ENCODE assay signal across 8 cellular contexts in the genomic region with DNA sequence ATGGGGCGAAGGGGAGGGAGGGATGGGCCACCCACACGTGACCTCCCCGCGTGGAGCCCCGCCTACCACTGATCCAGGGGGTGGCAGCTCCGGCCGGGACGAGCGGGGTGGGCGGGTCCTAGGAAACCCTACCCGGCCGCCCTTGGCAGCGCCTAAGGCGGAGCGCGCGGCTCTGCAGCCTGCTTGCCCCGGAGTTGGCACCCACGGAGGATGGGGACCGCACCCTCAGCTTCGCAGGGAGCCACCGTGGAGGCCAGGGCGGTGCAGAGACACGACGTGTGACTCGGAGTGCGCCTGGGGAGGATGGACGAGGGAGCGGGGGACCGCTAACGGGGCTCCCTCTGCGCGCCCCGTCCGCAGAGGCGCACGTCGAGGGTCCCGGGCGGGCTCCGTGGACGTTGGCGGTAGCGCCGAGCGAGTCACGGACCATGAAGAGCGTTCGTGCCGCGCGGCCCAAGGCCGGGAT. TPM values are rescaled to one million over a fixed set of nuclear protein-coding genes. Genes with fewer than 3 reads are reported as not detected.
DNase-seq lines count a peak whose midpoint lies in the region; ATAC-seq and TF ChIP-seq lines count a peak whose summit lies in the region.

A gene with protein sequence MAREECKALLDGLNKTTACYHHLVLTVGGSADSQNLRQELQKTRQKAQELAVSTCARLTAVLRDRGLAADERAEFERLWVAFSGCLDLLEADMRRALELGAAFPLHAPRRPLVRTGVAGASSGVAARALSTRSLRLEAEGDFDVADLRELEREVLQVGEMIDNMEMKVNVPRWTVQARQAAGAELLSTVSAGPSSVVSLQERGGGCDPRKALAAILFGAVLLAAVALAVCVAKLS (plus strand): TSS at position 129 of the 466 bp plus-strand sequence. CDS start 416 bp downstream, outside the sequence.

- peak within 1 kb of the TSS; percentile 80 for H3K9ac ChIP-seq in SK-N-MC (ENCODE audit: insufficient read length)

- 0 out of 2 replicates have a peak, but pooled peaks cover 2% of the 10 kb centered on the region for H3K36me3 ChIP-seq in SK-N-MC (ENCODE audit: insufficient read depth, low read length)

- no peaks in the 10 kb centered on the region for H3K36me3 Mint-ChIP-seq in activated naive CD8-positive, alpha-beta T cell
- H3K36me3 Mint-ChIP-seq in type B pancreatic cell, result peaks cover under 1% of the 10 kb centered on the region

- DNase-seq in NCI-H146 (lab: John Stamatoyannopoulos, UW) (peak; percentile 55), NCI-H146 treated with DMSO at 0.1 percent for 48 hours (lab: John Stamatoyannopoulos, UW; ENCODE audit: unreplicated experiment) (no peak), KBM-7 (peak; percentile 70), SK-N-MC (ENCODE audit: low read depth, low spot score) (no peak), Right ventricle myocardium inferior (ENCODE audit: missing footprints) (peak; percentile 96), omental fat pad (ENCODE audit: low spot score) (peak; percentile 47), type B pancreatic cell (ENCODE audit: extremely low spot score, unreplicated experiment) (no peak)

- peak; percentile 87 for ATAC-seq in Right ventricle myocardium inferior
- ATAC-seq in omental fat pad (ENCODE audit: low FRiP score), result peak; percentile 86

- H3K9me3 Mint-ChIP-seq in activated naive CD8-positive, alpha-beta T cell (ENCODE audit: low read depth), result no peaks in the 10 kb centered on the region
- no peaks in the 10 kb centered on the region for H3K9me3 Mint-ChIP-seq in type B pancreatic cell

- TF ChIP-seq CTCF in omental fat pad (IDR thresholded peaks at IDR 0.05) (no peak), type B pancreatic cell (conservative IDR thresholded peaks at IDR 0.05) (no peak)

- H3K27ac Mint-ChIP-seq in activated naive CD8-positive, alpha-beta T cell, result peak within 1 kb of the TSS; percentile 66
- peak within 1 kb of the TSS; percentile 67 for H3K27ac Mint-ChIP-seq in type B pancreatic cell

- H3K4me3 Mint-ChIP-seq in activated naive CD8-positive, alpha-beta T cell, result peak within 1 kb of the TSS; percentile 90
- H3K4me3 Mint-ChIP-seq in type B pancreatic cell, result peak within 1 kb of the TSS; percentile 92

- H3K27me3 Mint-ChIP-seq in activated naive CD8-positive, alpha-beta T cell, result peaks cover 6% of the 10 kb centered on the region
- H3K27me3 Mint-ChIP-seq in type B pancreatic cell, result peaks cover 12% of the 10 kb centered on the region

- H3K4me1 Mint-ChIP-seq in activated naive CD8-positive, alpha-beta T cell (ENCODE audit: low read depth), result peaks cover 32% of the 10 kb centered on the region
- peaks cover 13% of the 10 kb centered on the region for H3K4me1 Mint-ChIP-seq in type B pancreatic cell (ENCODE audit: unreplicated experiment)

- H3K27ac ChIP-seq in SK-N-MC, result no peak within 1 kb of the TSS

- intact Hi-C loops in Right ventricle myocardium inferior (cut with DNase I), result loop anchor here (1.0 to 10.0 kb wide), 2 partner anchors 26 to 71 kb away; no protein-coding TSS in a partner anchor

- H3K9me3 ChIP-seq in SK-N-MC (ENCODE audit: low read depth, low read length), result no peaks in the 10 kb centered on the region

- H3K4me3 ChIP-seq in SK-N-MC, result peak within 1 kb of the TSS; percentile 92

- in situ Hi-C loops in KBM-7 (cut with MboI; ENCODE audit: low pct_unique_long_range_greater_than_20kb, low sequenced_read_pairs), result no loop called here

RNA-seq across cellular contexts. Expression of the gene that starts here (rescaled TPM):
- total RNA-seq in Right ventricle myocardium inferior (12.5 TPM), omental fat pad (under 1 TPM; 0.19 to 0.79 (median 0.28) TPM), type B pancreatic cell (ENCODE audit: low replicate concordance) (1.4 TPM in 2 replicates)

Comparison
In these comparisons a context has a peak if more than half of its experiments do, and no peak if none do; other contexts are left out.
1. DNase-seq: peak in NCI-H146 (single experiment), KBM-7 (single experiment) and Right ventricle myocardium inferior (single experiment); none in NCI-H146 treated with DMSO at 0.1 percent for 48 hours (single experiment), SK-N-MC (single experiment) and type B pancreatic cell (single experiment).
2. Peak in DNase-seq and ATAC-seq in omental fat pad; RNA of the gene not detected or under 1 TPM.